In the genomic region with DNA sequence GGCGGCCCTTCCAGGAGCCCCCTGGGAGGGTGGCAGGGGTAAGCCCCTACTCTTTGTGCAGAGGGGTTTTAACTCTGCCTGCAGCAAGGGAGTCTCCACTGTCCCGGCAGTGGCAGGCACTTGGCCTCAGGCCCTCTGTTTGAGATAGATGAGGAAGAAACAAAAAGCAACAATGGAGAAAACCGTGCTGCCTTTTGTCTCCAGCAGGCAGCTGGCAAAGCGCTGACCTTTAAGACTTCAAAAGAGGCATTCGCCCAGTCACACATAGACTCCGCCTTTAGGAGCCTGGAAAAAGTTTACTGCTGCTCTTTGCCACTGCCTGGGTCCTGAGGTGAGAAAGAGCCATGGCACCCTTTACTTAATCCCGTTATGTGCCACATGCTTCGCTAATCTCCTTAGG, we compare ENCODE assay signal across 1 cellular context.
TF ChIP-seq lines count a peak whose summit lies in the region.

No MANE protein-coding gene starts in this region.

TF ChIP-seq in GM23338, 12 proteins besides CTCF, POLR2A, EP300 and RAD21 (continued from another document):
- TF ChIP-seq, protein P1, sequence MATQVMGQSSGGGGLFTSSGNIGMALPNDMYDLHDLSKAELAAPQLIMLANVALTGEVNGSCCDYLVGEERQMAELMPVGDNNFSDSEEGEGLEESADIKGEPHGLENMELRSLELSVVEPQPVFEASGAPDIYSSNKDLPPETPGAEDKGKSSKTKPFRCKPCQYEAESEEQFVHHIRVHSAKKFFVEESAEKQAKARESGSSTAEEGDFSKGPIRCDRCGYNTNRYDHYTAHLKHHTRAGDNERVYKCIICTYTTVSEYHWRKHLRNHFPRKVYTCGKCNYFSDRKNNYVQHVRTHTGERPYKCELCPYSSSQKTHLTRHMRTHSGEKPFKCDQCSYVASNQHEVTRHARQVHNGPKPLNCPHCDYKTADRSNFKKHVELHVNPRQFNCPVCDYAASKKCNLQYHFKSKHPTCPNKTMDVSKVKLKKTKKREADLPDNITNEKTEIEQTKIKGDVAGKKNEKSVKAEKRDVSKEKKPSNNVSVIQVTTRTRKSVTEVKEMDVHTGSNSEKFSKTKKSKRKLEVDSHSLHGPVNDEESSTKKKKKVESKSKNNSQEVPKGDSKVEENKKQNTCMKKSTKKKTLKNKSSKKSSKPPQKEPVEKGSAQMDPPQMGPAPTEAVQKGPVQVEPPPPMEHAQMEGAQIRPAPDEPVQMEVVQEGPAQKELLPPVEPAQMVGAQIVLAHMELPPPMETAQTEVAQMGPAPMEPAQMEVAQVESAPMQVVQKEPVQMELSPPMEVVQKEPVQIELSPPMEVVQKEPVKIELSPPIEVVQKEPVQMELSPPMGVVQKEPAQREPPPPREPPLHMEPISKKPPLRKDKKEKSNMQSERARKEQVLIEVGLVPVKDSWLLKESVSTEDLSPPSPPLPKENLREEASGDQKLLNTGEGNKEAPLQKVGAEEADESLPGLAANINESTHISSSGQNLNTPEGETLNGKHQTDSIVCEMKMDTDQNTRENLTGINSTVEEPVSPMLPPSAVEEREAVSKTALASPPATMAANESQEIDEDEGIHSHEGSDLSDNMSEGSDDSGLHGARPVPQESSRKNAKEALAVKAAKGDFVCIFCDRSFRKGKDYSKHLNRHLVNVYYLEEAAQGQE (IDR thresholded peaks at IDR 0.05; ENCODE audit: unreplicated experiment) = no peak
- no peak for TF ChIP-seq POLR2AphosphoS5 (IDR thresholded peaks at IDR 0.05; ENCODE audit: low read depth)
- TF ChIP-seq CREB1 (CRISPR knock-in tag; IDR thresholded peaks at IDR 0.05; ENCODE audit: low read depth) = no peak
- no peak for TF ChIP-seq ZNF114 (CRISPR knock-in tag; IDR thresholded peaks at IDR 0.05)
- TF ChIP-seq EZH2 (IDR thresholded peaks at IDR 0.05; ENCODE audit: low read depth, unreplicated experiment) = no peak
- TF ChIP-seq, protein P2, sequence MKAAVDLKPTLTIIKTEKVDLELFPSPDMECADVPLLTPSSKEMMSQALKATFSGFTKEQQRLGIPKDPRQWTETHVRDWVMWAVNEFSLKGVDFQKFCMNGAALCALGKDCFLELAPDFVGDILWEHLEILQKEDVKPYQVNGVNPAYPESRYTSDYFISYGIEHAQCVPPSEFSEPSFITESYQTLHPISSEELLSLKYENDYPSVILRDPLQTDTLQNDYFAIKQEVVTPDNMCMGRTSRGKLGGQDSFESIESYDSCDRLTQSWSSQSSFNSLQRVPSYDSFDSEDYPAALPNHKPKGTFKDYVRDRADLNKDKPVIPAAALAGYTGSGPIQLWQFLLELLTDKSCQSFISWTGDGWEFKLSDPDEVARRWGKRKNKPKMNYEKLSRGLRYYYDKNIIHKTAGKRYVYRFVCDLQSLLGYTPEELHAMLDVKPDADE (IDR thresholded peaks at IDR 0.05) = no peak
- TF ChIP-seq ZNF331 (CRISPR knock-in tag; IDR thresholded peaks at IDR 0.05; ENCODE audit: low read depth) = no peak
